8 cellular contexts compared by ENCODE assay signal in genomic region chr6:15245361-15246216, GRCh38. TPM values are rescaled to one million over a fixed set of nuclear protein-coding genes. Genes with fewer than 3 reads are reported as not detected.
DNase-seq lines count a peak whose midpoint lies in the region; ATAC-seq and TF ChIP-seq lines count a peak whose summit lies in the region.

Gene JARID2 (plus strand): TSS chr6:15246069. CDS start chr6:15246540, 471 bp downstream.

- H3K36me3 Mint-ChIP-seq in CD4-positive, alpha-beta T cell (ENCODE audit: low read depth) = peaks cover 38% of the 10 kb centered on the region
- H3K36me3 Mint-ChIP-seq in activated CD4-positive, alpha-beta memory T cell treated with anti-CD3 and anti-CD28 coated beads for 36 hours = peaks cover 30% of the 10 kb centered on the region

- H3K27me3 ChIP-seq in CD4-positive, alpha-beta T cell (ENCODE audit: control insufficient read depth, insufficient read depth, low read length) = no peaks in the 10 kb centered on the region
- H3K27me3 ChIP-seq in right lobe of liver = no peaks in the 10 kb centered on the region

- CTCF ChIA-PET in CD4-positive, alpha-beta T cell (lab: Charles Lee) = no interaction called here
- CTCF ChIA-PET in activated CD4-positive, alpha-beta memory T cell treated with anti-CD3 and anti-CD28 coated beads for 36 hours (lab: Charles Lee) = no interaction called here

- H3K4me3 ChIP-seq in right lobe of liver = peak within 1 kb of the TSS; percentile 81 to 89 (median 84)

- peak within 1 kb of the TSS; percentile 97 for H3K27ac Mint-ChIP-seq in CD4-positive, alpha-beta T cell
- H3K27ac Mint-ChIP-seq in activated CD4-positive, alpha-beta memory T cell treated with anti-CD3 and anti-CD28 coated beads for 36 hours = peak within 1 kb of the TSS; percentile 94

- no peak for TF ChIP-seq CTCF in CD4-positive, alpha-beta T cell (IDR thresholded peaks at IDR 0.05)
- no peak for TF ChIP-seq CTCF in right lobe of liver (IDR thresholded peaks at IDR 0.05)

- peaks cover 4% of the 10 kb centered on the region for H3K27me3 Mint-ChIP-seq in CD4-positive, alpha-beta T cell
- H3K27me3 Mint-ChIP-seq in activated CD4-positive, alpha-beta memory T cell treated with anti-CD3 and anti-CD28 coated beads for 36 hours = peaks cover 1% of the 10 kb centered on the region

- peak; percentile 97 for TF ChIP-seq POLR2A in right lobe of liver (IDR thresholded peaks at IDR 0.05)

- POLR2A ChIA-PET in CD4-positive, alpha-beta T cell (lab: Charles Lee) = interaction anchor here (0.6 to 1.2 kb wide), 12 partner anchors 10 to 1671 kb away, joined by 3 to 6 read pairs (median 4); partner anchors contain the start of gene SIRT5
- POLR2A ChIA-PET in activated CD4-positive, alpha-beta memory T cell treated with anti-CD3 and anti-CD28 coated beads for 36 hours (lab: Charles Lee) = interaction anchor here (0.6 to 1.5 kb wide), 6 partner anchors 14 to 518 kb away, joined by 3 to 8 read pairs (median 4); no protein-coding TSS in a partner anchor

- H3K9me3 ChIP-seq in CD4-positive, alpha-beta T cell (ENCODE audit: control insufficient read depth, low read length) = no peaks in the 10 kb centered on the region
- no peaks in the 10 kb centered on the region for H3K9me3 ChIP-seq in right lobe of liver

- H3K4me1 ChIP-seq in right lobe of liver = peaks cover 0 to 3% (median 0%) of the 10 kb centered on the region in 4 donors

- WGBS in right lobe of liver (ENCODE audit: insufficient coverage, low coverage, low lambda C conversion rate, missing lambda C conversion rate) = under 1% methylated on average over 25 of the region's 59 CpGs

- H3K9me3 Mint-ChIP-seq in CD4-positive, alpha-beta T cell = no peaks in the 10 kb centered on the region
- H3K9me3 Mint-ChIP-seq in activated CD4-positive, alpha-beta memory T cell treated with anti-CD3 and anti-CD28 coated beads for 36 hours = no peaks in the 10 kb centered on the region

- H3K4me3 Mint-ChIP-seq in CD4-positive, alpha-beta T cell = peak within 1 kb of the TSS; percentile 100
- H3K4me3 Mint-ChIP-seq in activated CD4-positive, alpha-beta memory T cell treated with anti-CD3 and anti-CD28 coated beads for 36 hours = peak within 1 kb of the TSS; percentile 100

- intact Hi-C loops in CD4-positive, alpha-beta T cell (cut with DNase I, micrococcal nuclease) = loop anchor here (2.0 to 10.0 kb wide), 13 partner anchors 47 to 1671 kb away; partner anchors contain the start of genes CD83 (in 1 of the 2), DTNBP1 (in 1 of the 2) and SIRT5 (in 1 of the 2)
- intact Hi-C loops in activated CD4-positive, alpha-beta memory T cell treated with anti-CD3 and anti-CD28 coated beads for 36 hours (cut with micrococcal nuclease) = loop anchor here (1.0 to 5.0 kb wide), 7 partner anchors 61 to 1517 kb away; partner anchors contain the start of gene ATXN1
- intact Hi-C loops in right lobe of liver (cut with DNase I) = no loop called here

- H3K36me3 ChIP-seq in right lobe of liver = no peaks in the 10 kb centered on the region

- peaks cover 24% of the 10 kb centered on the region for H3K4me1 Mint-ChIP-seq in CD4-positive, alpha-beta T cell (ENCODE audit: low read depth)
- peaks cover 18% of the 10 kb centered on the region for H3K4me1 Mint-ChIP-seq in activated CD4-positive, alpha-beta memory T cell treated with anti-CD3 and anti-CD28 coated beads for 36 hours (ENCODE audit: low read depth)

- peak within 1 kb of the TSS; percentile 92 for H3K27ac ChIP-seq in CD4-positive, alpha-beta T cell (ENCODE audit: low read depth, low read length)
- H3K27ac ChIP-seq in right lobe of liver = peak within 1 kb of the TSS; percentile 97 to 99 (median 98)

- DNase-seq in CD4-positive, alpha-beta T cell = peak; percentile 87 to 95 (median 91)
- DNase-seq in HK-2 (ENCODE audit: unreplicated experiment) (peak; percentile 97), NCI-H82 treated with DMSO at 0.1 percent for 48 hours (lab: John Stamatoyannopoulos, UW; ENCODE audit: unreplicated experiment) (peak; percentile 88), dermis microvascular lymphatic vessel endothelial cell (ENCODE audit: low read depth in 2 of 2) (peak; percentile 97 to 99), right lobe of liver (peak; percentile 99 to 100 (median 100))
- peak; percentile 98 for DNase-seq in activated CD4-positive, alpha-beta memory T cell treated with anti-CD3 and anti-CD28 coated beads for 36 hours
- DNase-seq in stimulated activated CD4-positive, alpha-beta T cell treated with anti-CD3 and anti-CD28 coated beads, Interleukin-4, amount 100 ng/mL, for 24 hours = peak; percentile 96

- peak; percentile 39 for ATAC-seq in CD4-positive, alpha-beta T cell (ENCODE audit: poor library complexity)
- peak; percentile 56 for ATAC-seq in GM19452 (IDR thresholded peaks at IDR 0.05; ENCODE audit: unreplicated experiment)
- ATAC-seq in right lobe of liver = peak; percentile 74 to 83 (median 80)

RNA-seq across cellular contexts. Expression of gene JARID2, which starts in this region (rescaled TPM):
- total RNA-seq in CD4-positive, alpha-beta T cell = 10 to 100 TPM; 32.0 to 33.0 TPM
- 10 to 100 TPM; 41.4 to 44.0 TPM for total RNA-seq in activated CD4-positive, alpha-beta memory T cell treated with anti-CD3 and anti-CD28 coated beads for 36 hours
- total RNA-seq in dermis microvascular lymphatic vessel endothelial cell (11.8 and 14.3 TPM in 2 replicates), right lobe of liver (1 to 10 TPM; 2.5 to 3.9 (median 3.0) TPM)

Comparison
In these comparisons a context has a peak if more than half of its experiments do, and no peak if none do; other contexts are left out.
1. Peak in every context shown above with its lines: DNase-seq, ATAC-seq, H3K4me3 ChIP-seq and H3K27ac ChIP-seq.
2. intact Hi-C loops: an anchor here in CD4-positive, alpha-beta T cell (2.0 to 10.0 kb wide) and activated CD4-positive, alpha-beta memory T cell treated with anti-CD3 and anti-CD28 coated beads for 36 hours (1.0 to 5.0 kb wide); none called in right lobe of liver.